In the genomic region with DNA sequence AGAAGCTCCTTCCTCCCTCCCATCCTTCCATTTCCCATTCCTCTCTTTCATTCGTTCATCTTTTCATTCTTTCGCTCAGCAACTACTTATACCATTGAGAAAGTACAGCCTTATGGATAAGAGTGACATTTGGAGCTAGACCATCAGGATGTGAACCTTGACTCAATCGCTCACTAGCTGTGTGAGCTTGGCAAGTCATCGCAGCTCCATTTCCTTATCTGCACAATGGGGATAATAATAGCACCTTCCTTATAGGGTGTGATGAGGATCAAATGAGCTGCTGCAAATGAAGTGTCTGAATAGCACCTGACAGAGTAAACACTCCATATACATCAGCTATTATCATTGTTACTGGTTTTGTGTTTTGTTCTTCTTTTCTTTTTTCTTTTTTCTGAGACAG, we compare ENCODE assay signal across 2 cellular contexts.
TF ChIP-seq lines count a peak whose summit lies in the region.

No MANE protein-coding gene starts in this region.

TF ChIP-seq in liver, 16 proteins besides CTCF, POLR2A, EP300 and RAD21:
- TF ChIP-seq EGR1 (IDR thresholded peaks at IDR 0.05; ENCODE audit: low read depth in 2 of 2) (no peak), YY1 (IDR thresholded peaks at IDR 0.05) (no peak), FOXA2 (IDR thresholded peaks at IDR 0.05) (no peak), SP1 (IDR thresholded peaks at IDR 0.05) (no peak), NR2F2 (IDR thresholded peaks at IDR 0.05) (peak; percentile 50), GABPA (IDR thresholded peaks at IDR 0.05 in 1 of 2, conservative IDR thresholded peaks at IDR 0.05 in 1 of 2) (no peak), HNF4G (IDR thresholded peaks at IDR 0.05) (no peak), FOXA1 (IDR thresholded peaks at IDR 0.05) (no peak), RXRA (IDR thresholded peaks at IDR 0.05) (no peak), TAF1 (conservative IDR thresholded peaks at IDR 0.05) (no peak), HNF4A (conservative IDR thresholded peaks at IDR 0.05) (peak in 1 of 2 donors; percentile 8), JUND (IDR thresholded peaks at IDR 0.05) (no peak)
- TF ChIP-seq, protein P1, sequence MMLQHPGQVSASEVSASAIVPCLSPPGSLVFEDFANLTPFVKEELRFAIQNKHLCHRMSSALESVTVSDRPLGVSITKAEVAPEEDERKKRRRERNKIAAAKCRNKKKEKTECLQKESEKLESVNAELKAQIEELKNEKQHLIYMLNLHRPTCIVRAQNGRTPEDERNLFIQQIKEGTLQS (IDR thresholded peaks at IDR 0.05), result no peak
- TF ChIP-seq, protein P2, sequence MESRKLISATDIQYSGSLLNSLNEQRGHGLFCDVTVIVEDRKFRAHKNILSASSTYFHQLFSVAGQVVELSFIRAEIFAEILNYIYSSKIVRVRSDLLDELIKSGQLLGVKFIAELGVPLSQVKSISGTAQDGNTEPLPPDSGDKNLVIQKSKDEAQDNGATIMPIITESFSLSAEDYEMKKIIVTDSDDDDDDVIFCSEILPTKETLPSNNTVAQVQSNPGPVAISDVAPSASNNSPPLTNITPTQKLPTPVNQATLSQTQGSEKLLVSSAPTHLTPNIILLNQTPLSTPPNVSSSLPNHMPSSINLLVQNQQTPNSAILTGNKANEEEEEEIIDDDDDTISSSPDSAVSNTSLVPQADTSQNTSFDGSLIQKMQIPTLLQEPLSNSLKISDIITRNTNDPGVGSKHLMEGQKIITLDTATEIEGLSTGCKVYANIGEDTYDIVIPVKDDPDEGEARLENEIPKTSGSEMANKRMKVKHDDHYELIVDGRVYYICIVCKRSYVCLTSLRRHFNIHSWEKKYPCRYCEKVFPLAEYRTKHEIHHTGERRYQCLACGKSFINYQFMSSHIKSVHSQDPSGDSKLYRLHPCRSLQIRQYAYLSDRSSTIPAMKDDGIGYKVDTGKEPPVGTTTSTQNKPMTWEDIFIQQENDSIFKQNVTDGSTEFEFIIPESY (IDR thresholded peaks at IDR 0.05), result no peak
- TF ChIP-seq, protein P3, sequence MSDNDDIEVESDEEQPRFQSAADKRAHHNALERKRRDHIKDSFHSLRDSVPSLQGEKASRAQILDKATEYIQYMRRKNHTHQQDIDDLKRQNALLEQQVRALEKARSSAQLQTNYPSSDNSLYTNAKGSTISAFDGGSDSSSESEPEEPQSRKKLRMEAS (IDR thresholded peaks at IDR 0.05), result no peak
- TF ChIP-seq, protein P4, sequence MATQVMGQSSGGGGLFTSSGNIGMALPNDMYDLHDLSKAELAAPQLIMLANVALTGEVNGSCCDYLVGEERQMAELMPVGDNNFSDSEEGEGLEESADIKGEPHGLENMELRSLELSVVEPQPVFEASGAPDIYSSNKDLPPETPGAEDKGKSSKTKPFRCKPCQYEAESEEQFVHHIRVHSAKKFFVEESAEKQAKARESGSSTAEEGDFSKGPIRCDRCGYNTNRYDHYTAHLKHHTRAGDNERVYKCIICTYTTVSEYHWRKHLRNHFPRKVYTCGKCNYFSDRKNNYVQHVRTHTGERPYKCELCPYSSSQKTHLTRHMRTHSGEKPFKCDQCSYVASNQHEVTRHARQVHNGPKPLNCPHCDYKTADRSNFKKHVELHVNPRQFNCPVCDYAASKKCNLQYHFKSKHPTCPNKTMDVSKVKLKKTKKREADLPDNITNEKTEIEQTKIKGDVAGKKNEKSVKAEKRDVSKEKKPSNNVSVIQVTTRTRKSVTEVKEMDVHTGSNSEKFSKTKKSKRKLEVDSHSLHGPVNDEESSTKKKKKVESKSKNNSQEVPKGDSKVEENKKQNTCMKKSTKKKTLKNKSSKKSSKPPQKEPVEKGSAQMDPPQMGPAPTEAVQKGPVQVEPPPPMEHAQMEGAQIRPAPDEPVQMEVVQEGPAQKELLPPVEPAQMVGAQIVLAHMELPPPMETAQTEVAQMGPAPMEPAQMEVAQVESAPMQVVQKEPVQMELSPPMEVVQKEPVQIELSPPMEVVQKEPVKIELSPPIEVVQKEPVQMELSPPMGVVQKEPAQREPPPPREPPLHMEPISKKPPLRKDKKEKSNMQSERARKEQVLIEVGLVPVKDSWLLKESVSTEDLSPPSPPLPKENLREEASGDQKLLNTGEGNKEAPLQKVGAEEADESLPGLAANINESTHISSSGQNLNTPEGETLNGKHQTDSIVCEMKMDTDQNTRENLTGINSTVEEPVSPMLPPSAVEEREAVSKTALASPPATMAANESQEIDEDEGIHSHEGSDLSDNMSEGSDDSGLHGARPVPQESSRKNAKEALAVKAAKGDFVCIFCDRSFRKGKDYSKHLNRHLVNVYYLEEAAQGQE (IDR thresholded peaks at IDR 0.05), result no peak

TF ChIP-seq in HepG2, 621 proteins besides CTCF, POLR2A, EP300 and RAD21:
- TF ChIP-seq, protein P5, sequence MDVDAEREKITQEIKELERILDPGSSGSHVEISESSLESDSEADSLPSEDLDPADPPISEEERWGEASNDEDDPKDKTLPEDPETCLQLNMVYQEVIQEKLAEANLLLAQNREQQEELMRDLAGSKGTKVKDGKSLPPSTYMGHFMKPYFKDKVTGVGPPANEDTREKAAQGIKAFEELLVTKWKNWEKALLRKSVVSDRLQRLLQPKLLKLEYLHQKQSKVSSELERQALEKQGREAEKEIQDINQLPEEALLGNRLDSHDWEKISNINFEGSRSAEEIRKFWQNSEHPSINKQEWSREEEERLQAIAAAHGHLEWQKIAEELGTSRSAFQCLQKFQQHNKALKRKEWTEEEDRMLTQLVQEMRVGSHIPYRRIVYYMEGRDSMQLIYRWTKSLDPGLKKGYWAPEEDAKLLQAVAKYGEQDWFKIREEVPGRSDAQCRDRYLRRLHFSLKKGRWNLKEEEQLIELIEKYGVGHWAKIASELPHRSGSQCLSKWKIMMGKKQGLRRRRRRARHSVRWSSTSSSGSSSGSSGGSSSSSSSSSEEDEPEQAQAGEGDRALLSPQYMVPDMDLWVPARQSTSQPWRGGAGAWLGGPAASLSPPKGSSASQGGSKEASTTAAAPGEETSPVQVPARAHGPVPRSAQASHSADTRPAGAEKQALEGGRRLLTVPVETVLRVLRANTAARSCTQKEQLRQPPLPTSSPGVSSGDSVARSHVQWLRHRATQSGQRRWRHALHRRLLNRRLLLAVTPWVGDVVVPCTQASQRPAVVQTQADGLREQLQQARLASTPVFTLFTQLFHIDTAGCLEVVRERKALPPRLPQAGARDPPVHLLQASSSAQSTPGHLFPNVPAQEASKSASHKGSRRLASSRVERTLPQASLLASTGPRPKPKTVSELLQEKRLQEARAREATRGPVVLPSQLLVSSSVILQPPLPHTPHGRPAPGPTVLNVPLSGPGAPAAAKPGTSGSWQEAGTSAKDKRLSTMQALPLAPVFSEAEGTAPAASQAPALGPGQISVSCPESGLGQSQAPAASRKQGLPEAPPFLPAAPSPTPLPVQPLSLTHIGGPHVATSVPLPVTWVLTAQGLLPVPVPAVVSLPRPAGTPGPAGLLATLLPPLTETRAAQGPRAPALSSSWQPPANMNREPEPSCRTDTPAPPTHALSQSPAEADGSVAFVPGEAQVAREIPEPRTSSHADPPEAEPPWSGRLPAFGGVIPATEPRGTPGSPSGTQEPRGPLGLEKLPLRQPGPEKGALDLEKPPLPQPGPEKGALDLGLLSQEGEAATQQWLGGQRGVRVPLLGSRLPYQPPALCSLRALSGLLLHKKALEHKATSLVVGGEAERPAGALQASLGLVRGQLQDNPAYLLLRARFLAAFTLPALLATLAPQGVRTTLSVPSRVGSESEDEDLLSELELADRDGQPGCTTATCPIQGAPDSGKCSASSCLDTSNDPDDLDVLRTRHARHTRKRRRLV (CRISPR knock-in tag; IDR thresholded peaks at IDR 0.05), result no peak
- no peak for TF ChIP-seq ETV5 (CRISPR knock-in tag; IDR thresholded peaks at IDR 0.05; ENCODE audit: borderline replicate concordance)
- no peak for TF ChIP-seq RBFOX2 (IDR thresholded peaks at IDR 0.05; ENCODE audit: low read depth, low read length)
- TF ChIP-seq ZNF33B (CRISPR knock-in tag; IDR thresholded peaks at IDR 0.05), result no peak
- no peak for TF ChIP-seq KDM5A (IDR thresholded peaks at IDR 0.05; ENCODE audit: borderline replicate concordance, low read length)
- no peak for TF ChIP-seq SAP130 (CRISPR knock-in tag; IDR thresholded peaks at IDR 0.05; ENCODE audit: low read depth)
- TF ChIP-seq ZNF180 (CRISPR knock-in tag; IDR thresholded peaks at IDR 0.05; ENCODE audit: borderline replicate concordance, low read depth), result no peak
- TF ChIP-seq, protein P6, sequence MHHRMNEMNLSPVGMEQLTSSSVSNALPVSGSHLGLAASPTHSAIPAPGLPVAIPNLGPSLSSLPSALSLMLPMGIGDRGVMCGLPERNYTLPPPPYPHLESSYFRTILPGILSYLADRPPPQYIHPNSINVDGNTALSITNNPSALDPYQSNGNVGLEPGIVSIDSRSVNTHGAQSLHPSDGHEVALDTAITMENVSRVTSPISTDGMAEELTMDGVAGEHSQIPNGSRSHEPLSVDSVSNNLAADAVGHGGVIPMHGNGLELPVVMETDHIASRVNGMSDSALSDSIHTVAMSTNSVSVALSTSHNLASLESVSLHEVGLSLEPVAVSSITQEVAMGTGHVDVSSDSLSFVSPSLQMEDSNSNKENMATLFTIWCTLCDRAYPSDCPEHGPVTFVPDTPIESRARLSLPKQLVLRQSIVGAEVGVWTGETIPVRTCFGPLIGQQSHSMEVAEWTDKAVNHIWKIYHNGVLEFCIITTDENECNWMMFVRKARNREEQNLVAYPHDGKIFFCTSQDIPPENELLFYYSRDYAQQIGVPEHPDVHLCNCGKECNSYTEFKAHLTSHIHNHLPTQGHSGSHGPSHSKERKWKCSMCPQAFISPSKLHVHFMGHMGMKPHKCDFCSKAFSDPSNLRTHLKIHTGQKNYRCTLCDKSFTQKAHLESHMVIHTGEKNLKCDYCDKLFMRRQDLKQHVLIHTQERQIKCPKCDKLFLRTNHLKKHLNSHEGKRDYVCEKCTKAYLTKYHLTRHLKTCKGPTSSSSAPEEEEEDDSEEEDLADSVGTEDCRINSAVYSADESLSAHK (CRISPR knock-in tag; IDR thresholded peaks at IDR 0.05; ENCODE audit: borderline replicate concordance), result no peak
- TF ChIP-seq HOXD1 (CRISPR knock-in tag; IDR thresholded peaks at IDR 0.05), result no peak
- TF ChIP-seq ARNT (IDR thresholded peaks at IDR 0.05), result no peak
- TF ChIP-seq, protein P7, sequence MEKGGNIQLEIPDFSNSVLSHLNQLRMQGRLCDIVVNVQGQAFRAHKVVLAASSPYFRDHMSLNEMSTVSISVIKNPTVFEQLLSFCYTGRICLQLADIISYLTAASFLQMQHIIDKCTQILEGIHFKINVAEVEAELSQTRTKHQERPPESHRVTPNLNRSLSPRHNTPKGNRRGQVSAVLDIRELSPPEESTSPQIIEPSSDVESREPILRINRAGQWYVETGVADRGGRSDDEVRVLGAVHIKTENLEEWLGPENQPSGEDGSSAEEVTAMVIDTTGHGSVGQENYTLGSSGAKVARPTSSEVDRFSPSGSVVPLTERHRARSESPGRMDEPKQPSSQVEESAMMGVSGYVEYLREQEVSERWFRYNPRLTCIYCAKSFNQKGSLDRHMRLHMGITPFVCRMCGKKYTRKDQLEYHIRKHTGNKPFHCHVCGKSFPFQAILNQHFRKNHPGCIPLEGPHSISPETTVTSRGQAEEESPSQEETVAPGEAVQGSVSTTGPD (CRISPR knock-in tag; IDR thresholded peaks at IDR 0.05), result no peak
- no peak for TF ChIP-seq HNF4G (IDR thresholded peaks at IDR 0.05; ENCODE audit: borderline replicate concordance, low read depth, low read length)
- TF ChIP-seq HNF4G (CRISPR knock-in tag; IDR thresholded peaks at IDR 0.05; ENCODE audit: borderline replicate concordance, low read depth), result no peak
- TF ChIP-seq ZMYM2 (CRISPR knock-in tag; IDR thresholded peaks at IDR 0.05), result no peak
- TF ChIP-seq, protein P8, sequence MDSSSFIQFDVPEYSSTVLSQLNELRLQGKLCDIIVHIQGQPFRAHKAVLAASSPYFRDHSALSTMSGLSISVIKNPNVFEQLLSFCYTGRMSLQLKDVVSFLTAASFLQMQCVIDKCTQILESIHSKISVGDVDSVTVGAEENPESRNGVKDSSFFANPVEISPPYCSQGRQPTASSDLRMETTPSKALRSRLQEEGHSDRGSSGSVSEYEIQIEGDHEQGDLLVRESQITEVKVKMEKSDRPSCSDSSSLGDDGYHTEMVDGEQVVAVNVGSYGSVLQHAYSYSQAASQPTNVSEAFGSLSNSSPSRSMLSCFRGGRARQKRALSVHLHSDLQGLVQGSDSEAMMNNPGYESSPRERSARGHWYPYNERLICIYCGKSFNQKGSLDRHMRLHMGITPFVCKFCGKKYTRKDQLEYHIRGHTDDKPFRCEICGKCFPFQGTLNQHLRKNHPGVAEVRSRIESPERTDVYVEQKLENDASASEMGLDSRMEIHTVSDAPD (CRISPR knock-in tag; IDR thresholded peaks at IDR 0.05), result no peak
